Comparison of ENCODE assay signal across 17 cellular contexts in the genomic region with DNA sequence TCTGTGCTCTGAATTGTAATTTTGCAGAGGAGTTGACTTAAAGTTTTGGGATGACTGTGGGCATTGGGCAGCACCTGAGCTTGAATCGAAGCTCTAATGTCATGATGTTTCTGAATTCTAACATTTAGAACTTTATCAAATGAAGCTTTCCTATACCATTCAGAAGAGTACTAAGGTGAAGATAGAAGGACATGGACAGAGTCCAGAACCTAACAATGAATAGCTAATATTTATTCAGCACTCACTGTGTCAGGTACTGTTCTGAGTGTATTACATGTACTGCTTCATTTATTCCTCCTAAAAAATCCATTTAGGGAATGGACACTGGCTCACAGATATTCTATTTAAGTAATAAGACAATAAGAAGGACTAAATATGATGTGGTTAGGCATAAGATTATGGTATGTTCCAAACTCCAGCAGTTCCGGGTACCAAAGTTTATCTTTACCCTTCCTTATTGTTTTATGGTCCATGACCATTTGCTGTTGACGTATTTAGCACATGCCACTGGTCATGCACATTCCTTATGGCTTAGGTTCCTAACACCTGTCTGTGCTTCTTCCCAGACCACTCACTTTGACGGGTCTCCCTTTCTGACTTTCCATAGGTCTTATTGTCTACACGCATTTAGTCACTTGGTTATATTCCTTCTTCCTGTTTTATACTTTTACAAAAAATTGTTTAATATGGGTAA.
"Had no signal": no experiment of that assay in that cellular context is flagged by ENCODE, and none has a peak within 500 bp of the region (broad histone marks: within the 10 kb centered on the region; RNA-seq: fewer than 3 reads in every experiment).

No MANE protein-coding gene starts in this region.

- H3K27ac ChIP-seq: adrenal gland, prostate gland, testis had no signal

- H3K9me3 ChIP-seq: adrenal gland, prostate gland, sigmoid colon, testis had no signal

- H3K4me1 ChIP-seq: adrenal gland, prostate gland, testis had no signal

- H3K4me3 ChIP-seq: adrenal gland, lung, prostate gland, sigmoid colon, testis had no signal

- H3K36me3 ChIP-seq: adrenal gland, prostate gland, sigmoid colon had no signal

- H3K27me3 ChIP-seq: adrenal gland, sigmoid colon, testis had no signal

- DNase-seq: activated CD4-positive, alpha-beta T cell treated with anti-CD3 and anti-CD28 coated beads, Interleukin-2, amount 50 U/mL, for 4 hours; activated CD4-positive, CD25-positive, alpha-beta regulatory T cell treated with anti-CD3 and anti-CD28 coated beads, Interleukin-2, amount 50 U/mL, for 72 hours; activated naive CD4-positive, alpha-beta T cell treated with anti-CD3 and anti-CD28 coated beads, Interleukin-2, amount 50 U/mL, for 16 hours; activated T-cell treated with anti-CD3 and anti-CD28 coated beads, Interleukin-2, amount 50 U/mL, for 1 hour; adrenal gland; caudate nucleus; cortex of kidney; effector CD8-positive, alpha-beta T cell; kidney glomerular epithelial cell; occipital lobe; sigmoid colon; stimulated activated CD4-positive, alpha-beta T cell treated with anti-CD3 and anti-CD28 coated beads, Interleukin-15, amount 100 ng/mL, for 24 hours; stimulated activated CD4-positive, alpha-beta T cell treated with anti-CD3 and anti-CD28 coated beads, Interleukin-4, amount 100 ng/mL, for 4 hours; stimulated activated naive CD8-positive, alpha-beta T cell treated with anti-CD3 and anti-CD28 coated beads, Interleukin-15, amount 100 ng/mL, for 72 hours; testis had no signal
